ENCODE assay signal across 8 cellular contexts in the genomic region with DNA sequence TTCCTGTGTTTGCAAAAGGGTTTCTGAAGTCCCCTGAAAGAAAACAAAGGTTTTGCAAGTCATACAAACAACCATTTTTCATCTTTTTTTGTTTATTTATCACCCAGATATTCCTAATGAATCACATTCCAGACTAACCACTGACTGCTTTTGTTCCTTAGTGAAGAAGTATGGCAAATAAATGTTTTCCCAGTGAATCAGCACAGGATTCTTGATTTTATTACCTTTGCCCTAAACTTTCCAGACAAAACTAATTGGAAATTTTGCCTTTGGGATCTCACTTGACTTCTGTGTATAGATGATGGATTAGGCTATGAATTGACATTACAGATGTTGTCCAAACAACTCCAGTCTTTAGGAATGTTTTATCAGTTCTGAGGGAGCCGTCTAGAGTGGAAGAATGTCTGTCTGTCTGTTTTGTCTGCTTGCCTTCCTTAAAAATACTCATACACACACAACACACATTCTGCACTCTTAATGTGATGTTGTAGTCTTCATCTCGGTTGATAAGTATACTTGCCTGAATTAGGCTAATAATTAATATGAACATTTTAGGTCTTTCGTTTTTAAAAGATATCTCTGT. TPM values are rescaled to one million over a fixed set of nuclear protein-coding genes. Genes with fewer than 3 reads are reported as not detected.
DNase-seq lines count a peak whose midpoint lies in the region; TF ChIP-seq lines count a peak whose summit lies in the region.

No MANE protein-coding gene starts in this region.

- DNase-seq in AG20443 (ENCODE audit: low spot score) (peak; percentile 33), mammary epithelial cell (peak; percentile 66), glutamatergic neuron (no peak), NCI-H2107 (lab: John Stamatoyannopoulos, UW) (no peak), DMS153 (lab: John Stamatoyannopoulos, UW) (no peak), MM.1S (no peak)

- H3K27ac Mint-ChIP-seq in glutamatergic neuron (ENCODE audit: unreplicated experiment): no peak overlapping the region

- dilution Hi-C loops in mammary epithelial cell (cut with HindIII; ENCODE audit: low sequenced_read_pairs): no loop called here

- TF ChIP-seq RAD21 in Ishikawa (IDR thresholded peaks at IDR 0.05; ENCODE audit: low read depth): no peak

- H3K36me3 Mint-ChIP-seq in glutamatergic neuron (ENCODE audit: unreplicated experiment): peaks cover 5% of the 10 kb centered on the region

- peaks cover 3% of the 10 kb centered on the region; the same call in 1 of the 2 replicates for H3F3A ChIP-seq in MM.1S (ENCODE audit: insufficient read depth, low read length)

- no peak for TF ChIP-seq CTCF in mammary epithelial cell (conservative IDR thresholded peaks at IDR 0.05 in 1 of 2, IDR thresholded peaks at IDR 0.05 in 1 of 2; ENCODE audit: extremely low read depth in 1 of 2, insufficient read depth in 1 of 2, low read depth in 1 of 2, low read length in 2 of 2)
- TF ChIP-seq CTCF in glutamatergic neuron (IDR thresholded peaks at IDR 0.05; ENCODE audit: partially characterized antibody, unreplicated experiment): no peak
- TF ChIP-seq CTCF in MM.1S (IDR thresholded peaks at IDR 0.05; ENCODE audit: low read length): no peak

- CTCF ChIA-PET in mammary epithelial cell (lab: Charles Lee; ENCODE audit: low non-redundant PET): no interaction called here

- TF ChIP-seq EP300 in Ishikawa (IDR thresholded peaks at IDR 0.05; ENCODE audit: borderline replicate concordance): peak; percentile 68; the same call in 1 of the 2 replicates

- no peaks in the 10 kb centered on the region for H4K20me1 ChIP-seq in mammary epithelial cell (ENCODE audit: insufficient read depth, low read length)
- no peaks in the 10 kb centered on the region for H4K20me1 ChIP-seq in MM.1S (ENCODE audit: insufficient read depth, low read length)

- H3K27me3 ChIP-seq in mammary epithelial cell (ENCODE audit: insufficient read depth, low read length) (no peaks in the 10 kb centered on the region), muscle layer of duodenum (ENCODE audit: low read depth, low read length) (no peaks in the 10 kb centered on the region), MM.1S (replicated peaks; ENCODE audit: insufficient read depth, low read length) (no peaks in the 10 kb centered on the region)

- H3K9ac ChIP-seq in mammary epithelial cell (ENCODE audit: insufficient read depth, low read length) (peak overlapping the region; percentile 33), MM.1S (ENCODE audit: low read length) (no peak overlapping the region)

- H3K36me3 ChIP-seq in mammary epithelial cell (ENCODE audit: insufficient read depth, low read length) (no peaks in the 10 kb centered on the region), muscle layer of duodenum (ENCODE audit: control insufficient read depth in 1 of 2, insufficient read depth in 2 of 2, low read length in 2 of 2) (peaks cover 8 to 30% of the 10 kb centered on the region in 2 donors), MM.1S (replicated peaks; ENCODE audit: insufficient read depth, low read length) (no peaks in the 10 kb centered on the region)

- H3K4me3 Mint-ChIP-seq in glutamatergic neuron (ENCODE audit: unreplicated experiment): no peak overlapping the region

- H2AFZ ChIP-seq in mammary epithelial cell (ENCODE audit: low read depth, low read length) (no peak overlapping the region), MM.1S (ENCODE audit: low read length) (no peak overlapping the region)

- H3K4me2 ChIP-seq in mammary epithelial cell (ENCODE audit: insufficient read depth, low read depth, low read length) (peak overlapping the region; percentile 39), MM.1S (ENCODE audit: low read depth, low read length) (no peak overlapping the region)

- BruUV-seq in mammary epithelial cell (replicated peaks; lab: Mats Ljungman, UMichigan): no TSS peak

- H3K4me1 ChIP-seq in mammary epithelial cell (ENCODE audit: insufficient read depth, low read length) (peaks cover 34% of the 10 kb centered on the region), muscle layer of duodenum (ENCODE audit: control insufficient read depth in 1 of 2, insufficient read depth in 2 of 2, low read length in 2 of 2) (no peaks in the 10 kb centered on the region), MM.1S (ENCODE audit: low read length) (no peaks in the 10 kb centered on the region)

- H3K27ac ChIP-seq in mammary epithelial cell (ENCODE audit: insufficient read depth, low read depth, low read length) (peak overlapping the region; percentile 99), muscle layer of duodenum (ENCODE audit: low read length) (peak overlapping the region; percentile 77), MM.1S (ENCODE audit: low read length) (no peak overlapping the region)

- no peaks in the 10 kb centered on the region for H3K9me3 ChIP-seq in mammary epithelial cell (replicated peaks; ENCODE audit: insufficient read depth, low read length)
- peaks cover 0 to 3% of the 10 kb centered on the region in 2 donors for H3K9me3 ChIP-seq in muscle layer of duodenum (ENCODE audit: control insufficient read depth in 1 of 2, low read length in 2 of 2)
- H3K9me3 ChIP-seq in MM.1S (replicated peaks; ENCODE audit: insufficient read depth, low read length): no peaks in the 10 kb centered on the region

- H3K4me1 Mint-ChIP-seq in glutamatergic neuron (ENCODE audit: low read depth, unreplicated experiment): no peaks in the 10 kb centered on the region

- H3K9me2 ChIP-seq in MM.1S (replicated peaks; ENCODE audit: insufficient read depth, low read length): no peaks in the 10 kb centered on the region

- intact Hi-C loops in mammary epithelial cell (cut with micrococcal nuclease): no loop called here

- in situ Hi-C loops in mammary epithelial cell (cut with MboI; ENCODE audit: low sequenced_read_pairs in 2 of 2): no loop called here

- peaks cover 6% of the 10 kb centered on the region for H3K79me2 ChIP-seq in mammary epithelial cell (ENCODE audit: insufficient read depth, low read length)
- 0 out of 2 replicates have a peak, but pooled peaks cover 3% of the 10 kb centered on the region for H3K79me2 ChIP-seq in MM.1S (ENCODE audit: low read length)

- 22% methylated on average over 3 of the region's 3 CpGs for WGBS in mammary epithelial cell (ENCODE audit: low coverage, missing lambda C conversion rate)

- no peaks in the 10 kb centered on the region for H3K9me3 Mint-ChIP-seq in glutamatergic neuron (ENCODE audit: unreplicated experiment)

- H3K4me3 ChIP-seq in mammary epithelial cell (replicated peaks in 1 of 3; ENCODE audit: insufficient read depth in 1 of 3, low read depth in 2 of 3, low read length in 3 of 3) (peak overlapping the region in 1 of 3 experiments; percentile 0), muscle layer of duodenum (ENCODE audit: low read depth in 1 of 2, low read length in 2 of 2) (no peak overlapping the region), MM.1S (ENCODE audit: low read length) (no peak overlapping the region)

- no peaks in the 10 kb centered on the region for H3K27me3 Mint-ChIP-seq in glutamatergic neuron (ENCODE audit: unreplicated experiment)

TF ChIP-seq in Ishikawa, 13 proteins besides CTCF, POLR2A, EP300 and RAD21 (continues in another document):
- TF ChIP-seq EGR1 (IDR thresholded peaks at IDR 0.05): no peak
- TF ChIP-seq, protein P1, sequence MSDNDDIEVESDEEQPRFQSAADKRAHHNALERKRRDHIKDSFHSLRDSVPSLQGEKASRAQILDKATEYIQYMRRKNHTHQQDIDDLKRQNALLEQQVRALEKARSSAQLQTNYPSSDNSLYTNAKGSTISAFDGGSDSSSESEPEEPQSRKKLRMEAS (IDR thresholded peaks at IDR 0.05): no peak
- no peak for TF ChIP-seq NFIC (IDR thresholded peaks at IDR 0.05)
- peak; percentile 64 for TF ChIP-seq TEAD4 (IDR thresholded peaks at IDR 0.05)
- no peak for TF ChIP-seq ZBTB7A (IDR thresholded peaks at IDR 0.05; ENCODE audit: low read depth)
- no peak for TF ChIP-seq REST (IDR thresholded peaks at IDR 0.05; ENCODE audit: low read depth)
- TF ChIP-seq FOXM1 (IDR thresholded peaks at IDR 0.05; ENCODE audit: borderline replicate concordance, low read depth): peak; percentile 66
- no peak for TF ChIP-seq CEBPB (IDR thresholded peaks at IDR 0.05)
- no peak for TF ChIP-seq USF1 (IDR thresholded peaks at IDR 0.05)
- no peak for TF ChIP-seq TAF1 (IDR thresholded peaks at IDR 0.05; ENCODE audit: low read depth)
- no peak for TF ChIP-seq YY1 (IDR thresholded peaks at IDR 0.05; ENCODE audit: low read depth)

RNA-seq across cellular contexts. Expression of gene VMP1, which starts 48.9 kb away (rescaled TPM):
- total RNA-seq in mammary epithelial cell: 100 to 1,000 TPM; 177 to 211 TPM
- polyA plus RNA-seq in mammary epithelial cell: 44.4 TPM
- 106 TPM for polyA minus RNA-seq in mammary epithelial cell
- total RNA-seq in glutamatergic neuron (ENCODE audit: unreplicated experiment): 64.1 TPM

RNA-seq across cellular contexts. Expression of gene PTRH2, which starts 49.1 kb away (rescaled TPM):
- 10 to 100 TPM; 23.0 to 37.4 TPM for total RNA-seq in mammary epithelial cell
- polyA plus RNA-seq in mammary epithelial cell: 76.2 TPM
- polyA minus RNA-seq in mammary epithelial cell: 3.1 TPM
- total RNA-seq in glutamatergic neuron (ENCODE audit: unreplicated experiment): 18.6 TPM

Comparison
In these comparisons a context has a peak if more than half of its experiments do, and no peak if none do; other contexts are left out.
1. DNase-seq: peak in AG20443 (single experiment) and mammary epithelial cell (single experiment); none in glutamatergic neuron (single experiment), NCI-H2107 (single experiment), DMS153 (single experiment) and MM.1S (single experiment).